8 cellular contexts compared by ENCODE assay signal in the genomic region with DNA sequence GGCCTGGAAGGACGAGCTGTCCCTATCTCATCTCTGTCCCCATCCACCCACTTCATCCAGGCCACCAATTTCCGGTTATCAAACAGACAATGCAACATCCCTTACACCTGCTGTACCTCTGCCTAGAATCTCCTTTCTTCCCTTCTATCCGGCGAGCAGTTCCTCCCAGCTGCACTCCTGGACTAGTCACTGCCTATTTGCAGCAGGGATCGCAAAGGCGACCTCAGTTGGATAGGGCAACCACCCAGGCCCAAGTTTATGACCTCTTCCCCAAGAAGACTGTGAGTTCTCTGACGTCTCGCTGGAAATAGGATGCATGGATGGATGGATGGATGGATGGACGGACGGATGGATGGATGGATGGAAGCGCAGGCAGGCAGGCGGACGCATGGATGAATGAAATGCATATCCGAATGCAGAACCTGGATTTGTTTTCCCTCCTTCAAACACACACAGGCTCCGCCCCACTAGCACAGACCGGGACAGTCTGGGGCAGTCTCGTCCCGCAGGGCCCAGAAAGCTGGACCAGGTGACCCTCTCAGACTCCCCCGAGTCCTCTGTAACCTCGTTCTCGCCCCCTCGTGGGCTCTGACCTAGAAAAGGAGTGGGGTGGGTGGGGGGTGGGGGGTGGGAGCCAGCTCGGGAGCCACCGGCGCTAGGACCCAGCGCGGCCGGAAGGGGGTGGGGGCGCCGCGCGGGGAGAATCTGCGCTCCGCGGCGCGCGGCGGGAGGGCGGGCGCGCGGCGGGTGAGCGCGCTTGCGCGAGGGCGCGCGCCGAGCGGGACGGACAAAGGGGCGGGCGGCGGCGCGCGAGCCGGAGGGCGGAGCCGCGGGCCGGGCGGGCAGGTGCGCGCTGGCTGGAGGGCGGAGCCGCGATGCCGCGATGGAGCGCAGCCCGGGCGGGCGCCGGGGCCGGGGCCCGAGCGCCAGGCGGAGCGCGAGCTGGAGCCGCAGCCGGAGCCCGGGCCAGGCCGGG. TPM values are rescaled to one million over a fixed set of nuclear protein-coding genes. Genes with fewer than 3 reads are reported as not detected.
A peak's percentile ranks its signal among the peaks of the same experiment; 100 is the strongest.
DNase-seq lines count a peak whose midpoint lies in the region; ATAC-seq and TF ChIP-seq lines count a peak whose summit lies in the region.

Gene SBK1 (plus strand): TSS at position 875 of the 976 bp plus-strand sequence. CDS start 24,867 bp downstream, outside the sequence.

- H3K4me3 Mint-ChIP-seq in CD4-positive, alpha-beta T cell = peak within 1 kb of the TSS; percentile 95

- POLR2A ChIA-PET in CD4-positive, alpha-beta T cell (lab: Charles Lee) = interaction anchor here (0.5 to 3.4 kb wide), 9 partner anchors 9 to 202 kb away, joined by 4 to 47 read pairs (median 8); partner anchors contain the start of gene APOBR

- H3K4me2 ChIP-seq in OCI-LY3 (ENCODE audit: low read length) = peak within 1 kb of the TSS; percentile 95

- H3K4me1 ChIP-seq in HUES64 (ENCODE audit: insufficient read depth, low read length) (peaks cover 9% of the 10 kb centered on the region), OCI-LY3 (ENCODE audit: low read length) (peaks cover 5% of the 10 kb centered on the region; the same call in 1 of the 2 replicates), muscle layer of duodenum (ENCODE audit: control insufficient read depth in 1 of 2, insufficient read depth in 2 of 2, low read length in 2 of 2) (peaks cover 0 to 16% of the 10 kb centered on the region in 2 donors)

- H3K36me3 Mint-ChIP-seq in CD4-positive, alpha-beta T cell (ENCODE audit: low read depth) = peaks cover 7% of the 10 kb centered on the region

- no peaks in the 10 kb centered on the region for H3K27me3 ChIP-seq in CD4-positive, alpha-beta T cell (ENCODE audit: control insufficient read depth, insufficient read depth, low read length)
- H3K27me3 ChIP-seq in HUES64 (ENCODE audit: insufficient read depth, low read length) (no peaks in the 10 kb centered on the region), OCI-LY3 (ENCODE audit: low read depth, low read length) (peaks cover 12% of the 10 kb centered on the region), muscle layer of duodenum (ENCODE audit: low read depth, low read length) (peaks cover 14% of the 10 kb centered on the region)

- H3K36me3 ChIP-seq in HUES64 (ENCODE audit: insufficient read depth, low read length) = peaks cover 13% of the 10 kb centered on the region; the same call in 1 of the 2 replicates
- H3K36me3 ChIP-seq in OCI-LY3 (replicated peaks; ENCODE audit: low read depth, low read length) = no peaks in the 10 kb centered on the region
- no peaks in the 10 kb centered on the region for H3K36me3 ChIP-seq in muscle layer of duodenum (ENCODE audit: control insufficient read depth in 1 of 2, insufficient read depth in 2 of 2, low read length in 2 of 2)

- H3K9ac ChIP-seq in HUES64 (ENCODE audit: low read depth, low read length) (peak within 1 kb of the TSS; percentile 92), OCI-LY3 (ENCODE audit: low read length) (peak within 1 kb of the TSS; percentile 81)

- H3K27ac Mint-ChIP-seq in CD4-positive, alpha-beta T cell = peak within 1 kb of the TSS; percentile 86

- H3K27me3 Mint-ChIP-seq in CD4-positive, alpha-beta T cell = no peaks in the 10 kb centered on the region

- TF ChIP-seq CTCF in CD4-positive, alpha-beta T cell (IDR thresholded peaks at IDR 0.05) = no peak
- no peak for TF ChIP-seq CTCF in OCI-LY3 (IDR thresholded peaks at IDR 0.05; ENCODE audit: low read depth, low read length)
- no peak for TF ChIP-seq CTCF in epithelial cell of proximal tubule (conservative IDR thresholded peaks at IDR 0.05; ENCODE audit: low read depth, low read length)

- H4K20me1 ChIP-seq in OCI-LY3 (ENCODE audit: insufficient read depth, low read length) = no peaks in the 10 kb centered on the region

- H3K9me3 ChIP-seq in CD4-positive, alpha-beta T cell (ENCODE audit: control insufficient read depth, low read length) = no peaks in the 10 kb centered on the region
- H3K9me3 ChIP-seq in HUES64 (ENCODE audit: insufficient read depth, low read depth, low read length) (no peaks in the 10 kb centered on the region), OCI-LY3 (ENCODE audit: insufficient read depth, low read length) (no peaks in the 10 kb centered on the region), muscle layer of duodenum (ENCODE audit: control insufficient read depth in 1 of 2, low read length in 2 of 2) (no peaks in the 10 kb centered on the region)

- peak within 1 kb of the TSS; percentile 99 for H2AFZ ChIP-seq in OCI-LY3 (ENCODE audit: low read depth, low read length)

- CTCF ChIA-PET in CD4-positive, alpha-beta T cell (lab: Charles Lee) = interaction anchor here (0.6 to 3.8 kb wide), 2 partner anchors 23 to 25 kb away, joined by 3 to 18 read pairs; no protein-coding TSS in a partner anchor

- peak within 1 kb of the TSS; percentile 88 for H3K4me3 ChIP-seq in HUES64 (ENCODE audit: low read length)
- peak within 1 kb of the TSS; percentile 95 for H3K4me3 ChIP-seq in OCI-LY3 (ENCODE audit: low read length)
- H3K4me3 ChIP-seq in epithelial cell of proximal tubule (ENCODE audit: low read depth, low read length) = peak within 1 kb of the TSS; percentile 58
- H3K4me3 ChIP-seq in muscle layer of duodenum (ENCODE audit: low read depth in 1 of 2, low read length in 2 of 2) = peak within 1 kb of the TSS; percentile 60 to 65

- peak within 1 kb of the TSS; percentile 67 for H3K27ac ChIP-seq in CD4-positive, alpha-beta T cell (ENCODE audit: low read depth, low read length)
- H3K27ac ChIP-seq in HUES64 (ENCODE audit: low read depth, low read length) (peak within 1 kb of the TSS; percentile 71), OCI-LY3 (ENCODE audit: low read length) (peak within 1 kb of the TSS; percentile 19), muscle layer of duodenum (ENCODE audit: low read length) (no peak within 1 kb of the TSS)

- peaks cover 69% of the 10 kb centered on the region for H3K4me1 Mint-ChIP-seq in CD4-positive, alpha-beta T cell (ENCODE audit: low read depth)

- intact Hi-C loops in CD4-positive, alpha-beta T cell (cut with DNase I, micrococcal nuclease) = loop anchor here (2.0 to 5.0 kb wide), 4 partner anchors 15 to 200 kb away; partner anchors contain the start of genes APOBR (in 2 of the 2) and CLN3 (in 2 of the 2)

- WGBS in HUES64 = 2% methylated on average over 84 of the region's 88 CpGs

- H3K9me3 Mint-ChIP-seq in CD4-positive, alpha-beta T cell = no peaks in the 10 kb centered on the region

- no peaks in the 10 kb centered on the region for H3K79me2 ChIP-seq in OCI-LY3 (ENCODE audit: low read length)

- ATAC-seq in CD4-positive, alpha-beta T cell (ENCODE audit: poor library complexity) = peak; percentile 91
- peak; percentile 72 for ATAC-seq in GM21367 (IDR thresholded peaks at IDR 0.05; ENCODE audit: unreplicated experiment)

- DNase-seq in CD4-positive, alpha-beta T cell = peak; percentile 71 to 89 (median 82)
- DNase-seq in activated T-cell treated with anti-CD3 and anti-CD28 coated beads for 4 hours = peak; percentile 67
- no peak for DNase-seq in epithelial cell of proximal tubule (ENCODE audit: low read depth)
- DNase-seq in stimulated activated CD8-positive, alpha-beta memory T cell treated with anti-CD3 and anti-CD28 coated beads, Interleukin-7, amount 100 ng/mL, for 24 hours (ENCODE audit: low read depth) = peak; percentile 45

RNA-seq across cellular contexts. Expression of gene SBK1, which starts in this region (rescaled TPM):
- total RNA-seq in CD4-positive, alpha-beta T cell = 10 to 100 TPM; 13.0 to 13.5 TPM
- 37.8 TPM for polyA plus RNA-seq in HUES64 (2013, experiment 1 of 2)
- 43.9 TPM for polyA plus RNA-seq in HUES64 (2013, experiment 2 of 2)
- total RNA-seq in epithelial cell of proximal tubule = 1.4 and 4.8 TPM in 2 replicates
